16 cellular contexts compared by ENCODE assay signal in the genomic region with DNA sequence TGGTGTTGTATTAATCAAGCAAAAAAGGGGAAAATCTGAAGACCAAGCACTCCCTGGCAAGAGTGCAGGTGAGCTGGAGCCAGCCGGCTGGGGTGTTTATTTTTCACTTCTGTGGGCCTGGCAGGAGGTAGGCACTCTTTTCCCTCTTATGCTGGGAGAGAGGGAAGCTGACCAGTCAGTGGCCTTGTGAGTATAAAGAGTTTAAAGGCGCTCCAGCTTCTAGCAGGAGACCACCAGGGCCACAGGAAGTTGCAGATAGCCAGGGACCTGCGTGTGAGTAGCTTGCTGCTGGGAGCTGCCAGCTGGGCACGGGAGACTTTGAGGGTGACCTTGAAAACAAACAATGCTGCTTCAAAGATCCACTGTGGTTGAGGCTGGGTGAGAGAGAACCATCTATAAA.
DNase-seq lines count a peak whose midpoint lies in the region; ATAC-seq and TF ChIP-seq lines count a peak whose summit lies in the region.
"Had no signal": no experiment of that assay in that cellular context is flagged by ENCODE, and none has a peak within 500 bp of the region (broad histone marks: within the 10 kb centered on the region; RNA-seq: fewer than 3 reads in every experiment).

No MANE protein-coding gene starts in this region.

- no peak for ATAC-seq in lung (ENCODE audit: insufficient read depth, low FRiP score)
- ATAC-seq in aorta (ENCODE audit: low FRiP score) = no peak
- no peak for ATAC-seq in esophagus mucosa
- ATAC-seq: K562; stimulated activated naive CD8-positive, alpha-beta T cell treated with anti-CD3 and anti-CD28 coated beads, Interleukin-15, Interleukin-2, amounts not matched to agents 100 U/mL and 50 U/mL, for 24 hours; T-cell had no signal

- TF ChIP-seq POLR2A in uterus (IDR thresholded peaks at IDR 0.05) (no peak), stomach (IDR thresholded peaks at IDR 0.05) (no peak)

- H3K9me3 ChIP-seq in MG63 (no peaks in the 10 kb centered on the region), lung (ENCODE audit: control insufficient read depth in 2 of 2, insufficient read depth in 1 of 2, low read length in 1 of 2) (no peaks in the 10 kb centered on the region), aorta (ENCODE audit: control insufficient read depth, low read length) (no peaks in the 10 kb centered on the region), uterus (no peaks in the 10 kb centered on the region), stomach (no peaks in the 10 kb centered on the region)

- H3K27me3 ChIP-seq in MG63 (no peaks in the 10 kb centered on the region), lung (ENCODE audit: control insufficient read depth, insufficient read depth) (no peaks in the 10 kb centered on the region), aorta (ENCODE audit: control insufficient read depth in 1 of 2, insufficient read depth in 2 of 2, low read length in 1 of 2) (no peaks in the 10 kb centered on the region), uterus (no peaks in the 10 kb centered on the region), stomach (peaks cover 0 to 7% (median 0%) of the 10 kb centered on the region in 3 donors)

- H3K4me3 ChIP-seq in MG63 (no peak overlapping the region), lung (no peak overlapping the region), aorta (ENCODE audit: low read length in 2 of 2) (no peak overlapping the region), uterus (no peak overlapping the region), stomach (no peak overlapping the region)
- H3K4me3 ChIP-seq: K562 had no signal

- H3K4me1 ChIP-seq in lung (ENCODE audit: control insufficient read depth in 2 of 2, insufficient read depth in 2 of 2, low read length in 2 of 2) = no peaks in the 10 kb centered on the region
- no peaks in the 10 kb centered on the region for H3K4me1 ChIP-seq in aorta (ENCODE audit: control insufficient read depth in 1 of 2, insufficient read depth in 2 of 2, low read length in 2 of 2)
- no peaks in the 10 kb centered on the region for H3K4me1 ChIP-seq in uterus
- H3K4me1 ChIP-seq in stomach = peaks cover 0 to 10% (median 3%) of the 10 kb centered on the region in 4 donors

- DNase-seq in COR-L47 (lab: John Stamatoyannopoulos, UW) = peak; percentile 8
- DNase-seq in MG63 = peak; percentile 49
- peak; percentile 51 for DNase-seq in RPMI7951 (ENCODE audit: low read depth)
- DNase-seq in lung (ENCODE audit: low spot score) = peak; percentile 31
- no peak for DNase-seq in aorta
- no peak for DNase-seq in uterus
- no peak for DNase-seq in stomach
- DNase-seq: activated naive CD4-positive, alpha-beta T cell treated with Interleukin-2 at 50 U/mL for 16 hours; effector CD4-positive, alpha-beta T cell; hippocampal formation; NCI-H1105 treated with DMSO at 0.1 percent for 48 hours; NCI-H526; stimulated activated naive CD8-positive, alpha-beta T cell treated with anti-CD3 and anti-CD28 coated beads, Interleukin-15, Interleukin-2, amounts not matched to agents 100 U/mL and 50 U/mL, for 24 hours; T-cell had no signal

- TF ChIP-seq CTCF in lung (IDR thresholded peaks at IDR 0.05; ENCODE audit: control extremely low read depth, extremely low read depth) (no peak), uterus (IDR thresholded peaks at IDR 0.05) (no peak), stomach (IDR thresholded peaks at IDR 0.05) (no peak)

- no peak for TF ChIP-seq EP300 in stomach (IDR thresholded peaks at IDR 0.05)

- H3K36me3 ChIP-seq in MG63 = no peaks in the 10 kb centered on the region
- H3K36me3 ChIP-seq in lung (ENCODE audit: control insufficient read depth in 2 of 2, insufficient read depth in 2 of 2, low read length in 2 of 2) = no peaks in the 10 kb centered on the region
- H3K36me3 ChIP-seq in aorta (ENCODE audit: control insufficient read depth in 1 of 2, insufficient read depth in 2 of 2, low read length in 1 of 2) = no peaks in the 10 kb centered on the region
- no peaks in the 10 kb centered on the region for H3K36me3 ChIP-seq in uterus
- H3K36me3 ChIP-seq in stomach = no peaks in the 10 kb centered on the region

- peak overlapping the region in 1 of 2 donors; percentile 26 for H3K27ac ChIP-seq in lung (ENCODE audit: low read depth in 1 of 2, low read length in 1 of 2)
- H3K27ac ChIP-seq in aorta (ENCODE audit: low read depth in 1 of 2, low read length in 2 of 2) = no peak overlapping the region
- no peak overlapping the region for H3K27ac ChIP-seq in uterus
- H3K27ac ChIP-seq in stomach = no peak overlapping the region

- WGBS in lung, 2 donors = 27 to 41% methylated on average over 4 of the region's 4 CpGs
- WGBS in aorta, 2 donors = 23 to 26% methylated on average over 4 of the region's 4 CpGs
- 13 to 34% (median 29%) methylated on average over 4 of the region's 4 CpGs for WGBS in stomach, 5 donors

- intact Hi-C loops in aorta (cut with DNase I) (no loop called here), uterus (cut with DNase I; ENCODE audit: low total_unique reads) (no loop called here), stomach (cut with DNase I; ENCODE audit: low total_unique reads) (no loop called here)

Comparison
In these comparisons a context has a peak if more than half of its experiments do, and no peak if none do; other contexts are left out.
1. DNase-seq: peak in COR-L47 (single experiment), MG63 (single experiment), RPMI7951 (single experiment) and lung (single experiment); none in aorta (0 of 2), uterus (0 of 2) and stomach (single experiment).